20 cellular contexts compared by ENCODE assay signal in the genomic region with DNA sequence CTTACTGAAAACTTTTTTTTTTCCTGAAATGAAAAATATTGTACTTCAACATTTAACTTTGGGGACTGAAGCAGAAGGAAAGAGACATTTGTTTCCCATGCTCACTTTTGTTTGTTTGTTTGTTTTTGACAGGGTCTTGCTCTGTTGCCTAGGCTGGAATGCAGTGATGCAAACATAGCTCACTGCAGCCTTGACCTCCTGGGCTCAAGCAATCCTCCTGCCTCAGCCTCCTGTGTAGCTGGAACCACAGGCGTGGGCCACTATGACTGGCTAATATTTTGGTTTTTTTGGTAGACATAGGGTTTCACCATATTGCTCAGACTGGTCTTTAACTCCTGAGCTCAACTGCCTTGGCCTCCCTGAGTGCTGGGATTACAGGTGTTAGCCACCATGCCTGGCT.
"Had no signal": no experiment of that assay in that cellular context is flagged by ENCODE, and none has a peak within 500 bp of the region (broad histone marks: within the 10 kb centered on the region; RNA-seq: fewer than 3 reads in every experiment).

No MANE protein-coding gene starts in this region.

- H3K9me3 ChIP-seq: SK-N-SH, thoracic aorta had no signal

- ATAC-seq: activated CD4-positive, alpha-beta T cell treated with anti-CD3 and anti-CD28 coated beads for 36 hours; natural killer cell treated with Interleukin-12 subunit alpha and Interleukin-12 subunit beta and Interleukin-15 and Interleukin-18, amount 100 ng/mL, for 72 hours; stimulated activated naive CD8-positive, alpha-beta T cell treated with anti-CD3 and anti-CD28 coated beads, Interleukin-15, amount 100 ng/mL, for 72 hours had no signal

- H3K4me3 Mint-ChIP-seq: activated CD4-positive, alpha-beta T cell treated with anti-CD3 and anti-CD28 coated beads for 36 hours; activated naive CD8-positive, alpha-beta T cell; activated T-helper 1 cell treated with anti-CD3 and anti-CD28 coated beads, Interleukin-12 subunit alpha, Interleukin-12 subunit beta, Interleukin-2, Interleukin-4 antibody, amounts not matched to agents 30 ng/mL and 10 ng/mL and 1 ng/mL, durations not matched to agents 14 hours and 24 hours and 36 hours; central memory CD8-positive, alpha-beta T cell; natural killer cell treated with Interleukin-12 subunit alpha and Interleukin-12 subunit beta and Interleukin-15 and Interleukin-18, amount 100 ng/mL, for 72 hours; stimulated activated naive CD8-positive, alpha-beta T cell treated with anti-CD3 and anti-CD28 coated beads, Interleukin-15, amount 100 ng/mL, for 72 hours; T-helper 2 cell treated with Interferon-gamma antibody and Interleukin-4, amounts not matched to agents 5 μg/mL and 100 μg/mL, for 36 hours had no signal

- H3K27ac ChIP-seq: thoracic aorta had no signal

- DNase-seq: activated CD4-positive, alpha-beta T cell treated with anti-CD3 and anti-CD28 coated beads for 36 hours; activated CD4-positive, alpha-beta T cell treated with anti-CD3 and anti-CD28 coated beads, Interleukin-2, amount 50 U/mL, for 48 hours; activated gamma-delta T cell treated with Interleukin-2 at 50 U/mL for 16 hours; amniotic stem cell; erythroblast; kidney glomerular epithelial cell; SK-N-SH; stimulated activated CD4-positive, alpha-beta T cell treated with anti-CD3 and anti-CD28 coated beads, Interleukin-4, amount 100 ng/mL, for 1 hour; stimulated activated naive CD8-positive, alpha-beta T cell treated with anti-CD3 and anti-CD28 coated beads, Interleukin-15, amount 100 ng/mL, for 72 hours had no signal

- H3K4me1 Mint-ChIP-seq: activated CD4-positive, alpha-beta T cell treated with anti-CD3 and anti-CD28 coated beads for 36 hours; central memory CD8-positive, alpha-beta T cell; stimulated activated naive CD8-positive, alpha-beta T cell treated with anti-CD3 and anti-CD28 coated beads, Interleukin-15, amount 100 ng/mL, for 72 hours had no signal

- H3K4me3 ChIP-seq: coronary artery, skin epidermis, thoracic aorta had no signal

- H3K27ac Mint-ChIP-seq: activated CD4-positive, alpha-beta T cell treated with anti-CD3 and anti-CD28 coated beads for 36 hours; activated naive CD8-positive, alpha-beta T cell; activated T-helper 1 cell treated with anti-CD3 and anti-CD28 coated beads, Interleukin-12 subunit alpha, Interleukin-12 subunit beta, Interleukin-2, Interleukin-4 antibody, amounts not matched to agents 30 ng/mL and 10 ng/mL and 1 ng/mL, durations not matched to agents 14 hours and 24 hours and 36 hours; natural killer cell treated with Interleukin-12 subunit alpha and Interleukin-12 subunit beta and Interleukin-15 and Interleukin-18, amount 100 ng/mL, for 72 hours; stimulated activated naive CD8-positive, alpha-beta T cell treated with anti-CD3 and anti-CD28 coated beads, Interleukin-15, amount 100 ng/mL, for 72 hours; T-helper 2 cell treated with Interferon-gamma antibody and Interleukin-4, amounts not matched to agents 5 μg/mL and 100 μg/mL, for 36 hours had no signal

- H3K27me3 Mint-ChIP-seq: activated CD4-positive, alpha-beta T cell treated with anti-CD3 and anti-CD28 coated beads for 36 hours; activated naive CD8-positive, alpha-beta T cell; central memory CD8-positive, alpha-beta T cell; stimulated activated naive CD8-positive, alpha-beta T cell treated with anti-CD3 and anti-CD28 coated beads, Interleukin-15, amount 100 ng/mL, for 72 hours had no signal

- FAIRE-seq: endometrium, frontal cortex, TTC549 had no signal

- H3K4me2 ChIP-seq: SK-N-SH had no signal

- H3K9ac ChIP-seq: SK-N-SH had no signal

- H3K36me3 Mint-ChIP-seq: activated naive CD8-positive, alpha-beta T cell; natural killer cell treated with Interleukin-12 subunit alpha and Interleukin-12 subunit beta and Interleukin-15 and Interleukin-18, amount 100 ng/mL, for 72 hours had no signal

- H3K9me3 Mint-ChIP-seq: activated T-helper 1 cell treated with anti-CD3 and anti-CD28 coated beads, Interleukin-12 subunit alpha, Interleukin-12 subunit beta, Interleukin-2, Interleukin-4 antibody, amounts not matched to agents 30 ng/mL and 10 ng/mL and 1 ng/mL, durations not matched to agents 14 hours and 24 hours and 36 hours; central memory CD8-positive, alpha-beta T cell; natural killer cell treated with Interleukin-12 subunit alpha and Interleukin-12 subunit beta and Interleukin-15 and Interleukin-18, amount 100 ng/mL, for 72 hours; stimulated activated naive CD8-positive, alpha-beta T cell treated with anti-CD3 and anti-CD28 coated beads, Interleukin-15, amount 100 ng/mL, for 72 hours; T-helper 2 cell treated with Interferon-gamma antibody and Interleukin-4, amounts not matched to agents 5 μg/mL and 100 μg/mL, for 36 hours had no signal

- H3K36me3 ChIP-seq: thoracic aorta had no signal
